8 cellular contexts compared by ENCODE assay signal in the genomic region with DNA sequence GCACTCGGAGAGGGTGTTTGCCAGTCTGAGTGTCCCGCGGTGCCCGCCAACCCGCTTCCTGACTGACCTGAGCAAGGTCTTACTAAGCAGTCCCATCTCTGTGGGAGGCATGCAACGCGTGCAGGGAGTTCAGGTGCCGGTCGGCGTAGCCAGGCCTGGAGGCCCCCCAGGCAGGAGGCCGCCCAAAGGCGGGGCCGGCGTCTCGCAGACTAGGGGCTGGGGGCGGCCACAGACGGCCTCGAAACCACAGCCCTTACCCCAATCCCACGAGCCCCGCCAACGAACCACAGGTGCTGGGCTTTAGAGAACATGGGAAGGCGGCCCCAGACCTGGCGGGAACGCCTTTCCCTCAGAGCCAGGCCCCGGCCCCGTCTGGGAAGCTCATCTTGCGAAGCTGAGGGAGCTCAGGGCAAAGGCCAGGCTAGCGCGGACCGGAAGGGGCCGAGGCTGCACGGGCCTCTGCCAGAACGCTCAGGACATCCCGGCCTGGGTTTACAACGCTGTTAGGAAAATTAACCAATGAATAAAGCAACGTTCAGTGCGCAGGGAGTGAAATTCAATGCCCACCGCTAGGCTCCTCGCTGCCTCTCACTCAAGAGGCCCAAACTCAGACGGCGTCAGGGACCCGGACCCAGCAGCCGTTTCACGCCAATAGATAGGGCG. TPM values are rescaled to one million over a fixed set of nuclear protein-coding genes. Genes with fewer than 3 reads are reported as not detected.
A peak's percentile ranks its signal among the peaks of the same experiment; 100 is the strongest.
DNase-seq lines count a peak whose midpoint lies in the region; ATAC-seq and TF ChIP-seq lines count a peak whose summit lies in the region.

No MANE protein-coding gene starts in this region.

- H3K27ac ChIP-seq in mammary epithelial cell (ENCODE audit: insufficient read depth, low read depth, low read length) (peak overlapping the region; percentile 94), left lung (peak overlapping the region; percentile 95 to 99)

- peak overlapping the region; percentile 83 for H3K9ac ChIP-seq in mammary epithelial cell (ENCODE audit: insufficient read depth, low read length)

- H3K4me3 ChIP-seq in mammary epithelial cell (replicated peaks in 1 of 3; ENCODE audit: insufficient read depth in 1 of 3, low read depth in 2 of 3, low read length in 3 of 3) (peak overlapping the region; percentile 26 to 39 (median 35)), left lung (peak overlapping the region; percentile 72 to 75)

- peak; percentile 40 to 47 for DNase-seq in activated CD4-positive, alpha-beta T cell treated with anti-CD3 and anti-CD28 coated beads for 24 hours (ENCODE audit: low read depth in 2 of 2)
- DNase-seq in activated CD4-positive, alpha-beta T cell treated with anti-CD3 and anti-CD28 coated beads for 1 hour: no peak
- DNase-seq in T-cell (peak in 11 of 34 experiments; percentile 4 to 55 (median 27)), mammary epithelial cell (peak; percentile 80), left lung (peak; percentile 67 to 91), NCI-H1694 treated with DMSO at 0.1 percent for 48 hours (lab: John Stamatoyannopoulos, UW) (no peak)
- DNase-seq in stimulated activated CD8-positive, alpha-beta memory T cell treated with anti-CD3 and anti-CD28 coated beads, Interleukin-12 subunit alpha, Interleukin-12 subunit beta, amount 100 ng/mL, for 24 hours (ENCODE audit: extremely low read depth): peak; percentile 27

- POLR2A ChIA-PET in T-cell (lab: Charles Lee): interaction anchor here (0.6 to 4.3 kb wide), 15 partner anchors 9 to 303 kb away, joined by 3 to 21 read pairs (median 5); a partner anchor contains a TSS

- H3K36me3 ChIP-seq in mammary epithelial cell (ENCODE audit: insufficient read depth, low read length) (peaks cover 18% of the 10 kb centered on the region), left lung (peaks cover 0 to 17% of the 10 kb centered on the region in 2 donors)

- H2AFZ ChIP-seq in mammary epithelial cell (ENCODE audit: low read depth, low read length): peak overlapping the region; percentile 28

- ATAC-seq in HG03135 (IDR thresholded peaks at IDR 0.05; ENCODE audit: unreplicated experiment): peak; percentile 12
- peak in 3 of 4 experiments; percentile 1 to 17 (median 3) for ATAC-seq in T-cell (replicated peaks in 1 of 4)
- peak; percentile 54 for ATAC-seq in left lung

- in situ Hi-C loops in mammary epithelial cell (cut with MboI; ENCODE audit: low sequenced_read_pairs in 2 of 2): no loop called here

- H3K27ac Mint-ChIP-seq in T-cell: peak overlapping the region; percentile 96 to 99

- dilution Hi-C loops in mammary epithelial cell (cut with HindIII; ENCODE audit: low sequenced_read_pairs): no loop called here

- H3K9me3 ChIP-seq in mammary epithelial cell (replicated peaks; ENCODE audit: insufficient read depth, low read length) (no peaks in the 10 kb centered on the region), left lung (no peaks in the 10 kb centered on the region)

- 1% methylated on average over 14 of the region's 45 CpGs for WGBS in mammary epithelial cell (ENCODE audit: low coverage, missing lambda C conversion rate)

- H3K27me3 ChIP-seq in mammary epithelial cell (ENCODE audit: insufficient read depth, low read length) (no peaks in the 10 kb centered on the region), left lung (no peaks in the 10 kb centered on the region)

- intact Hi-C loops in mammary epithelial cell (cut with micrococcal nuclease) (loop anchor here (1.0 kb wide), 1 partner anchor 11 kb away; no protein-coding TSS in a partner anchor), left lung (cut with DNase I) (no loop called here)

- H3K4me2 ChIP-seq in mammary epithelial cell (ENCODE audit: insufficient read depth, low read depth, low read length): peak overlapping the region; percentile 79

- no TSS peak for BruUV-seq in mammary epithelial cell (replicated peaks; lab: Mats Ljungman, UMichigan)

- H3K36me3 Mint-ChIP-seq in T-cell: peaks cover 22% of the 10 kb centered on the region

- H3K4me3 Mint-ChIP-seq in T-cell: peak overlapping the region; percentile 92 to 97 (median 95)

- H4K20me1 ChIP-seq in mammary epithelial cell (ENCODE audit: insufficient read depth, low read length): no peaks in the 10 kb centered on the region

- CTCF ChIA-PET in T-cell (lab: Charles Lee): interaction anchor here (0.6 to 2.7 kb wide), 20 partner anchors 9 to 867 kb away, joined by 3 to 12 read pairs (median 6); a partner anchor contains a TSS
- CTCF ChIA-PET in mammary epithelial cell (lab: Charles Lee; ENCODE audit: low non-redundant PET): interaction anchor here (0.6 kb wide), 1 partner anchor 33 kb away, joined by 6 read pairs; no protein-coding TSS in a partner anchor

- H3K4me1 Mint-ChIP-seq in T-cell: peaks cover 55 to 61% (median 56%) of the 10 kb centered on the region in 3 donors

- H3K4me1 ChIP-seq in mammary epithelial cell (ENCODE audit: insufficient read depth, low read length): peaks cover 84% of the 10 kb centered on the region
- H3K4me1 ChIP-seq in left lung: peaks cover 34 to 55% of the 10 kb centered on the region in 2 donors

- peak; percentile 2 to 7 for TF ChIP-seq CTCF in mammary epithelial cell (conservative IDR thresholded peaks at IDR 0.05 in 1 of 2, IDR thresholded peaks at IDR 0.05 in 1 of 2; ENCODE audit: extremely low read depth in 1 of 2, insufficient read depth in 1 of 2, low read depth in 1 of 2, low read length in 2 of 2)
- no peak for TF ChIP-seq CTCF in left lung (IDR thresholded peaks at IDR 0.05)

- H3K9me3 Mint-ChIP-seq in T-cell: no peaks in the 10 kb centered on the region

- no peaks in the 10 kb centered on the region for H3K27me3 Mint-ChIP-seq in T-cell

- H3K79me2 ChIP-seq in mammary epithelial cell (ENCODE audit: insufficient read depth, low read length): peaks cover 4% of the 10 kb centered on the region

RNA-seq across cellular contexts. Expression of a gene that starts 2.1 kb away (rescaled TPM):
- total RNA-seq in T-cell (10 to 100 TPM; 22.7 to 59.2 (median 29.4) TPM), mammary epithelial cell (1 to 10 TPM; 1.5 to 6.9 TPM), left lung (10 to 100 TPM; 15.6 to 31.8 TPM)
- polyA plus RNA-seq in mammary epithelial cell: 14.3 TPM
- polyA minus RNA-seq in mammary epithelial cell: not detected

RNA-seq across cellular contexts. Expression of a gene that starts 26.6 kb away (rescaled TPM):
- total RNA-seq in T-cell (10 to 100 TPM; 10.9 to 87.9 (median 15.8) TPM), mammary epithelial cell (100 to 1,000 TPM; 171 to 266 TPM), left lung (1 to 10 TPM; 8.3 to 9.2 TPM)
- 168 TPM for polyA plus RNA-seq in mammary epithelial cell
- 208 TPM for polyA minus RNA-seq in mammary epithelial cell

RNA-seq across cellular contexts. Expression of a gene that starts 36.2 kb away (rescaled TPM):
- total RNA-seq in T-cell (1 to 10 TPM; 6.2 to 8.4 (median 6.3) TPM), mammary epithelial cell (10 to 100 TPM; 21.6 to 22.0 TPM), left lung (10 to 100 TPM; 14.6 to 19.0 TPM)
- 5.0 TPM for polyA plus RNA-seq in mammary epithelial cell
- 46.1 TPM for polyA minus RNA-seq in mammary epithelial cell

RNA-seq across cellular contexts. Expression of a gene that starts 48.4 kb away (rescaled TPM):
- total RNA-seq in T-cell: not detected
- total RNA-seq in mammary epithelial cell: not detected
- polyA plus RNA-seq in mammary epithelial cell: not detected
- polyA minus RNA-seq in mammary epithelial cell: not detected
- under 1 TPM in 1 of 2 donors, not detected in 1; 0.29 TPM for total RNA-seq in left lung

Comparison
In these comparisons a context has a peak if more than half of its experiments do, and no peak if none do; other contexts are left out.
1. DNase-seq: peak in activated CD4-positive, alpha-beta T cell treated with anti-CD3 and anti-CD28 coated beads for 24 hours (2 of 2), mammary epithelial cell (single experiment), left lung (2 of 2) and stimulated activated CD8-positive, alpha-beta memory T cell treated with anti-CD3 and anti-CD28 coated beads, Interleukin-12 subunit alpha, Interleukin-12 subunit beta, amount 100 ng/mL, for 24 hours (single experiment); none in activated CD4-positive, alpha-beta T cell treated with anti-CD3 and anti-CD28 coated beads for 1 hour (single experiment) and NCI-H1694 treated with DMSO at 0.1 percent for 48 hours (single experiment).
2. ATAC-seq: peak in every context shown above with its lines; median percentile 54 in left lung; 12 in HG03135; 3 in T-cell.
3. CTCF ChIP-seq: peak in mammary epithelial cell (2 of 2); none in left lung (0 of 2).